ENCODE assay signal across 18 cellular contexts in the genomic region with DNA sequence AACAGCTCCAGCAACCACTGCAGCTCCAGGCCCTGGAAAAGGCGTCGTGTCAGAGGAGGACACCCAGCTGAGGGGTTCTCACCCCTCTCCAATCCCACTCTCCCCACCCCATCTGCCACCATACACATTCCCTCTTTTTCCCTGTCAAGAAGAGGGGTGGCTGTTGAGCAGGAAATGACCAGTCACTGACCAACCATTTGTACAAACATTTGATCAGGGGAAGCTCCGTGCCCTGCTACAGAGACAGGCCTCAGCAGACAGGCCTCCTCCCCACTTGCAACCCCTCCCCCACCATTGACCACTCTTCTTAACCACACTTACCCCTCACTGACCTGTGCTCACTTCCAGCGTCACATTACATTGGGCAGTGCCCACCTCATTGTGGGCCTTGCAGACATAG. TPM values are rescaled to one million over a fixed set of nuclear protein-coding genes. Genes with fewer than 3 reads are reported as not detected.
"Had no signal": no experiment of that assay in that cellular context is flagged by ENCODE, and none has a peak within 500 bp of the region (broad histone marks: within the 10 kb centered on the region; RNA-seq: fewer than 3 reads in every experiment).

No MANE protein-coding gene starts in this region.

- H3K36me3 Mint-ChIP-seq: naive thymus-derived CD4-positive, alpha-beta T cell had no signal

- H3K27ac Mint-ChIP-seq: activated T-helper 1 cell treated with anti-CD3 and anti-CD28 coated beads, Interleukin-12 subunit alpha, Interleukin-12 subunit beta, Interleukin-2, Interleukin-4 antibody, amounts not matched to agents 30 ng/mL and 10 ng/mL and 1 ng/mL, durations not matched to agents 14 hours and 24 hours and 36 hours; naive thymus-derived CD4-positive, alpha-beta T cell; progenitor cell of endocrine pancreas; stimulated activated naive B cell treated with anti-CD40 and anti-IgM and Interleukin-4, amounts not matched to agents 10 μg/mL and 1 μg/mL and 100 μg/mL, for 72 hours had no signal

- H3K4me3 ChIP-seq: ascending aorta, cardiac muscle cell, gastroesophageal sphincter, lower lobe of right lung, right lobe of liver, spleen had no signal

- H3K9me3 ChIP-seq: ascending aorta, gastroesophageal sphincter, lower lobe of right lung, right lobe of liver, spleen had no signal

- DNase-seq: activated CD4-positive, alpha-beta T cell treated with anti-CD3 and anti-CD28 coated beads for 4 hours; activated naive CD4-positive, alpha-beta T cell; lower lobe of right lung; naive thymus-derived CD4-positive, alpha-beta T cell; right lobe of liver; spleen; stimulated activated CD4-positive, alpha-beta T cell treated with anti-CD3 and anti-CD28 coated beads, Interleukin-2, amount 100 ng/mL, for 24 hours; stimulated activated naive B cell treated with anti-CD40 and anti-IgM and Interleukin-4, amounts not matched to agents 10 μg/mL and 1 μg/mL and 100 μg/mL, for 72 hours; substantia nigra; T1000; trophoblast cell; WERI-Rb-1 had no signal

- H3K4me3 Mint-ChIP-seq: activated T-helper 1 cell treated with anti-CD3 and anti-CD28 coated beads, Interleukin-12 subunit alpha, Interleukin-12 subunit beta, Interleukin-2, Interleukin-4 antibody, amounts not matched to agents 30 ng/mL and 10 ng/mL and 1 ng/mL, durations not matched to agents 14 hours and 24 hours and 36 hours; naive thymus-derived CD4-positive, alpha-beta T cell; stimulated activated naive B cell treated with anti-CD40 and anti-IgM and Interleukin-4, amounts not matched to agents 10 μg/mL and 1 μg/mL and 100 μg/mL, for 72 hours had no signal

- H3K36me3 ChIP-seq: cardiac muscle cell, right lobe of liver, spleen, WERI-Rb-1 had no signal

- H3K27ac ChIP-seq: ascending aorta, cardiac muscle cell, gastroesophageal sphincter, right lobe of liver, spleen, WERI-Rb-1 had no signal

- H3K9me3 Mint-ChIP-seq: activated T-helper 1 cell treated with anti-CD3 and anti-CD28 coated beads, Interleukin-12 subunit alpha, Interleukin-12 subunit beta, Interleukin-2, Interleukin-4 antibody, amounts not matched to agents 30 ng/mL and 10 ng/mL and 1 ng/mL, durations not matched to agents 14 hours and 24 hours and 36 hours; stimulated activated naive B cell treated with anti-CD40 and anti-IgM and Interleukin-4, amounts not matched to agents 10 μg/mL and 1 μg/mL and 100 μg/mL, for 72 hours had no signal

- H3K27me3 ChIP-seq: ascending aorta had no signal

- H3K27me3 Mint-ChIP-seq: stimulated activated naive B cell treated with anti-CD40 and anti-IgM and Interleukin-4, amounts not matched to agents 10 μg/mL and 1 μg/mL and 100 μg/mL, for 72 hours had no signal

RNA-seq across cellular contexts. Expression of a gene that starts 2.3 kb away (rescaled TPM):
- total RNA-seq: activated T-helper 1 cell treated with anti-CD3 and anti-CD28 coated beads, Interleukin-12 subunit alpha, Interleukin-12 subunit beta, Interleukin-2, Interleukin-4 antibody, amounts not matched to agents 30 ng/mL and 10 ng/mL and 1 ng/mL, durations not matched to agents 14 hours and 24 hours and 36 hours; ascending aorta; cardiac muscle cell had no signal

RNA-seq across cellular contexts. Expression of a gene that starts 14.6 kb away (rescaled TPM):
- total RNA-seq: kidney epithelial cell had no signal
